In genomic region chr1:10325521-10325920, GRCh38 we compare ENCODE assay signal across 15 cellular contexts.
"Had no signal": no experiment of that assay in that cellular context is flagged by ENCODE, and none has a peak within 500 bp of the region (broad histone marks: within the 10 kb centered on the region; RNA-seq: fewer than 3 reads in every experiment).

No MANE protein-coding gene starts in this region.

- H3K27me3 Mint-ChIP-seq: activated B cell treated with CpG ODN at 0.5 μM for 24 hours; activated naive CD8-positive, alpha-beta T cell treated with anti-CD3 and anti-CD28 coated beads, Interleukin-2, amount 10 ng/mL, durations not matched to agents 7 days and 5 days; stimulated activated memory B cell treated with anti-CD40 and anti-IgM and Interleukin-4, amounts not matched to agents 10 μg/mL and 1 μg/mL and 100 μg/mL, for 72 hours had no signal

- H3K9me3 Mint-ChIP-seq: activated B cell treated with CpG ODN at 0.5 μM for 24 hours; activated naive CD8-positive, alpha-beta T cell treated with anti-CD3 and anti-CD28 coated beads, Interleukin-2, amount 10 ng/mL, durations not matched to agents 7 days and 5 days; stimulated activated memory B cell treated with anti-CD40 and anti-IgM and Interleukin-4, amounts not matched to agents 10 μg/mL and 1 μg/mL and 100 μg/mL, for 72 hours had no signal

- H3K4me1 Mint-ChIP-seq: activated B cell treated with CpG ODN at 0.5 μM for 24 hours; stimulated activated memory B cell treated with anti-CD40 and anti-IgM and Interleukin-4, amounts not matched to agents 10 μg/mL and 1 μg/mL and 100 μg/mL, for 72 hours had no signal

- H3K27me3 ChIP-seq: esophagus squamous epithelium, hepatocyte, left lung, pancreas had no signal

- H3K27ac Mint-ChIP-seq: activated B cell treated with CpG ODN at 0.5 μM for 24 hours; activated naive CD8-positive, alpha-beta T cell treated with anti-CD3 and anti-CD28 coated beads, Interleukin-2, amount 10 ng/mL, durations not matched to agents 7 days and 5 days; stimulated activated memory B cell treated with anti-CD40 and anti-IgM and Interleukin-4, amounts not matched to agents 10 μg/mL and 1 μg/mL and 100 μg/mL, for 72 hours had no signal

- H3K27ac ChIP-seq: esophagus squamous epithelium, hepatocyte, left lung, pancreas had no signal

- H3K9me3 ChIP-seq: esophagus squamous epithelium, left lung, pancreas had no signal

- ATAC-seq: left lung; pancreas; SK-N-SH treated with all-trans-retinoic acid at 6 μM for 48 hours; stimulated activated memory B cell treated with anti-CD40 and anti-IgM and Interleukin-4, amounts not matched to agents 10 μg/mL and 1 μg/mL and 100 μg/mL, for 72 hours had no signal

- H3K4me3 ChIP-seq: esophagus squamous epithelium, hepatocyte, left lung, pancreas had no signal

- H3K4me3 Mint-ChIP-seq: activated B cell treated with CpG ODN at 0.5 μM for 24 hours; activated naive CD8-positive, alpha-beta T cell treated with anti-CD3 and anti-CD28 coated beads, Interleukin-2, amount 10 ng/mL, durations not matched to agents 7 days and 5 days; stimulated activated memory B cell treated with anti-CD40 and anti-IgM and Interleukin-4, amounts not matched to agents 10 μg/mL and 1 μg/mL and 100 μg/mL, for 72 hours had no signal

- H3K4me1 ChIP-seq: esophagus squamous epithelium, left lung, pancreas had no signal

- DNase-seq: activated B cell treated with CpG ODN at 0.5 μM for 24 hours; activated CD8-positive, alpha-beta memory T cell treated with anti-CD3 and anti-CD28 coated beads, Interleukin-2, amount 50 U/mL, for 48 hours; activated effector memory CD4-positive, alpha-beta T cell treated with anti-CD3 and anti-CD28 coated beads, Interleukin-2, amount 50 U/mL, for 16 hours; activated naive CD8-positive, alpha-beta T cell treated with anti-CD3 and anti-CD28 coated beads, Interleukin-2, amount 10 ng/mL, durations not matched to agents 7 days and 5 days; aorta; esophagus squamous epithelium; kidney; left lung; mammary epithelial cell; pancreas; SHP77 treated with DMSO at 0.1 percent for 48 hours; stimulated activated CD4-positive, alpha-beta T cell treated with anti-CD3 and anti-CD28 coated beads, Interleukin-12 subunit alpha, Interleukin-12 subunit beta, amount 100 ng/mL, for 4 hours had no signal
